Comparison of ENCODE assay signal across 1 cellular context in genomic region chr6:33271098-33271607, GRCh38.
A peak's percentile ranks its signal among the peaks of the same experiment; 100 is the strongest.
TF ChIP-seq lines count a peak whose summit lies in the region.

No MANE protein-coding gene starts in this region.

TF ChIP-seq in GM12878, 131 proteins besides CTCF, POLR2A, EP300 and RAD21 (continues in another document):
- TF ChIP-seq CBFB (IDR thresholded peaks at IDR 0.05; ENCODE audit: low read depth) (peak; percentile 26), MTA2 (IDR thresholded peaks at IDR 0.05; ENCODE audit: low read depth) (no peak), IKZF1 (conservative IDR thresholded peaks at IDR 0.05) (no peak), HCFC1 (IDR thresholded peaks at IDR 0.05; ENCODE audit: low read length) (no peak), MEF2A (IDR thresholded peaks at IDR 0.05; ENCODE audit: insufficient read depth, low read depth, low read length) (no peak), NR2F1 (conservative IDR thresholded peaks at IDR 0.05) (0 out of 2 replicates have a peak, but pooled peaks have one; percentile 62), WRNIP1 (IDR thresholded peaks at IDR 0.05; ENCODE audit: borderline replicate concordance, low read depth, low read length) (peak; percentile 85; the same call in 1 of the 2 replicates), ASH2L (IDR thresholded peaks at IDR 0.05; ENCODE audit: borderline replicate concordance, low read depth) (peak; percentile 43; the same call in 1 of the 2 replicates), NR2C2 (IDR thresholded peaks at IDR 0.05; ENCODE audit: borderline replicate concordance, control insufficient read depth, insufficient read length, low read depth) (no peak), PRDM15 (CRISPR knock-in tag; IDR thresholded peaks at IDR 0.05) (no peak), BACH1 (IDR thresholded peaks at IDR 0.05; ENCODE audit: borderline replicate concordance) (no peak), PAX8 (IDR thresholded peaks at IDR 0.05) (peak; percentile 90; the same call in 1 of the 2 replicates), DPF2 (IDR thresholded peaks at IDR 0.05) (peak; percentile 9; the same call in 1 of the 2 replicates), CHD2 (IDR thresholded peaks at IDR 0.05; ENCODE audit: borderline replicate concordance, low read depth, low read length) (0 out of 2 replicates have a peak, but pooled peaks have one; percentile 11), NFXL1 (IDR thresholded peaks at IDR 0.05; ENCODE audit: borderline replicate concordance) (peak; percentile 77; the same call in 1 of the 2 replicates), ZNF207 (IDR thresholded peaks at IDR 0.05; ENCODE audit: borderline replicate concordance) (no peak), RELA (IDR thresholded peaks at IDR 0.05; ENCODE audit: borderline replicate concordance, partially characterized antibody) (no peak), PAX5 (IDR thresholded peaks at IDR 0.05; ENCODE audit: borderline replicate concordance, low read depth, low read length) (no peak), NKRF (conservative IDR thresholded peaks at IDR 0.05) (peak; percentile 58; the same call in 1 of the 2 replicates), SMAD5 (IDR thresholded peaks at IDR 0.05; ENCODE audit: low read depth) (no peak), EED (IDR thresholded peaks at IDR 0.05; ENCODE audit: low read depth) (no peak), TCF7 (IDR thresholded peaks at IDR 0.05; ENCODE audit: borderline replicate concordance) (no peak), ZBTB4 (CRISPR knock-in tag; IDR thresholded peaks at IDR 0.05) (0 out of 2 replicates have a peak, but pooled peaks have one; percentile 8), ATF3 (IDR thresholded peaks at IDR 0.05; ENCODE audit: borderline replicate concordance, extremely low read depth, low read depth, low read length) (no peak), GATAD2B (conservative IDR thresholded peaks at IDR 0.05; ENCODE audit: low read depth) (peak; percentile 46; the same call in 1 of the 2 replicates)
- TF ChIP-seq, protein P1, sequence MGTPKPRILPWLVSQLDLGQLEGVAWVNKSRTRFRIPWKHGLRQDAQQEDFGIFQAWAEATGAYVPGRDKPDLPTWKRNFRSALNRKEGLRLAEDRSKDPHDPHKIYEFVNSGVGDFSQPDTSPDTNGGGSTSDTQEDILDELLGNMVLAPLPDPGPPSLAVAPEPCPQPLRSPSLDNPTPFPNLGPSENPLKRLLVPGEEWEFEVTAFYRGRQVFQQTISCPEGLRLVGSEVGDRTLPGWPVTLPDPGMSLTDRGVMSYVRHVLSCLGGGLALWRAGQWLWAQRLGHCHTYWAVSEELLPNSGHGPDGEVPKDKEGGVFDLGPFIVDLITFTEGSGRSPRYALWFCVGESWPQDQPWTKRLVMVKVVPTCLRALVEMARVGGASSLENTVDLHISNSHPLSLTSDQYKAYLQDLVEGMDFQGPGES (IDR thresholded peaks at IDR 0.05) = no peak
- TF ChIP-seq, protein P2, sequence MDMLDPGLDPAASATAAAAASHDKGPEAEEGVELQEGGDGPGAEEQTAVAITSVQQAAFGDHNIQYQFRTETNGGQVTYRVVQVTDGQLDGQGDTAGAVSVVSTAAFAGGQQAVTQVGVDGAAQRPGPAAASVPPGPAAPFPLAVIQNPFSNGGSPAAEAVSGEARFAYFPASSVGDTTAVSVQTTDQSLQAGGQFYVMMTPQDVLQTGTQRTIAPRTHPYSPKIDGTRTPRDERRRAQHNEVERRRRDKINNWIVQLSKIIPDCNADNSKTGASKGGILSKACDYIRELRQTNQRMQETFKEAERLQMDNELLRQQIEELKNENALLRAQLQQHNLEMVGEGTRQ (IDR thresholded peaks at IDR 0.05; ENCODE audit: borderline replicate concordance, low read depth, low read length) = no peak
- TF ChIP-seq, protein P3, sequence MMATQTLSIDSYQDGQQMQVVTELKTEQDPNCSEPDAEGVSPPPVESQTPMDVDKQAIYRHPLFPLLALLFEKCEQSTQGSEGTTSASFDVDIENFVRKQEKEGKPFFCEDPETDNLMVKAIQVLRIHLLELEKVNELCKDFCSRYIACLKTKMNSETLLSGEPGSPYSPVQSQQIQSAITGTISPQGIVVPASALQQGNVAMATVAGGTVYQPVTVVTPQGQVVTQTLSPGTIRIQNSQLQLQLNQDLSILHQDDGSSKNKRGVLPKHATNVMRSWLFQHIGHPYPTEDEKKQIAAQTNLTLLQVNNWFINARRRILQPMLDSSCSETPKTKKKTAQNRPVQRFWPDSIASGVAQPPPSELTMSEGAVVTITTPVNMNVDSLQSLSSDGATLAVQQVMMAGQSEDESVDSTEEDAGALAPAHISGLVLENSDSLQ (IDR thresholded peaks at IDR 0.05) = no peak
- TF ChIP-seq, protein P4, sequence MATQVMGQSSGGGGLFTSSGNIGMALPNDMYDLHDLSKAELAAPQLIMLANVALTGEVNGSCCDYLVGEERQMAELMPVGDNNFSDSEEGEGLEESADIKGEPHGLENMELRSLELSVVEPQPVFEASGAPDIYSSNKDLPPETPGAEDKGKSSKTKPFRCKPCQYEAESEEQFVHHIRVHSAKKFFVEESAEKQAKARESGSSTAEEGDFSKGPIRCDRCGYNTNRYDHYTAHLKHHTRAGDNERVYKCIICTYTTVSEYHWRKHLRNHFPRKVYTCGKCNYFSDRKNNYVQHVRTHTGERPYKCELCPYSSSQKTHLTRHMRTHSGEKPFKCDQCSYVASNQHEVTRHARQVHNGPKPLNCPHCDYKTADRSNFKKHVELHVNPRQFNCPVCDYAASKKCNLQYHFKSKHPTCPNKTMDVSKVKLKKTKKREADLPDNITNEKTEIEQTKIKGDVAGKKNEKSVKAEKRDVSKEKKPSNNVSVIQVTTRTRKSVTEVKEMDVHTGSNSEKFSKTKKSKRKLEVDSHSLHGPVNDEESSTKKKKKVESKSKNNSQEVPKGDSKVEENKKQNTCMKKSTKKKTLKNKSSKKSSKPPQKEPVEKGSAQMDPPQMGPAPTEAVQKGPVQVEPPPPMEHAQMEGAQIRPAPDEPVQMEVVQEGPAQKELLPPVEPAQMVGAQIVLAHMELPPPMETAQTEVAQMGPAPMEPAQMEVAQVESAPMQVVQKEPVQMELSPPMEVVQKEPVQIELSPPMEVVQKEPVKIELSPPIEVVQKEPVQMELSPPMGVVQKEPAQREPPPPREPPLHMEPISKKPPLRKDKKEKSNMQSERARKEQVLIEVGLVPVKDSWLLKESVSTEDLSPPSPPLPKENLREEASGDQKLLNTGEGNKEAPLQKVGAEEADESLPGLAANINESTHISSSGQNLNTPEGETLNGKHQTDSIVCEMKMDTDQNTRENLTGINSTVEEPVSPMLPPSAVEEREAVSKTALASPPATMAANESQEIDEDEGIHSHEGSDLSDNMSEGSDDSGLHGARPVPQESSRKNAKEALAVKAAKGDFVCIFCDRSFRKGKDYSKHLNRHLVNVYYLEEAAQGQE (IDR thresholded peaks at IDR 0.05; ENCODE audit: low read depth, low read length) = no peak
- TF ChIP-seq, protein P5, sequence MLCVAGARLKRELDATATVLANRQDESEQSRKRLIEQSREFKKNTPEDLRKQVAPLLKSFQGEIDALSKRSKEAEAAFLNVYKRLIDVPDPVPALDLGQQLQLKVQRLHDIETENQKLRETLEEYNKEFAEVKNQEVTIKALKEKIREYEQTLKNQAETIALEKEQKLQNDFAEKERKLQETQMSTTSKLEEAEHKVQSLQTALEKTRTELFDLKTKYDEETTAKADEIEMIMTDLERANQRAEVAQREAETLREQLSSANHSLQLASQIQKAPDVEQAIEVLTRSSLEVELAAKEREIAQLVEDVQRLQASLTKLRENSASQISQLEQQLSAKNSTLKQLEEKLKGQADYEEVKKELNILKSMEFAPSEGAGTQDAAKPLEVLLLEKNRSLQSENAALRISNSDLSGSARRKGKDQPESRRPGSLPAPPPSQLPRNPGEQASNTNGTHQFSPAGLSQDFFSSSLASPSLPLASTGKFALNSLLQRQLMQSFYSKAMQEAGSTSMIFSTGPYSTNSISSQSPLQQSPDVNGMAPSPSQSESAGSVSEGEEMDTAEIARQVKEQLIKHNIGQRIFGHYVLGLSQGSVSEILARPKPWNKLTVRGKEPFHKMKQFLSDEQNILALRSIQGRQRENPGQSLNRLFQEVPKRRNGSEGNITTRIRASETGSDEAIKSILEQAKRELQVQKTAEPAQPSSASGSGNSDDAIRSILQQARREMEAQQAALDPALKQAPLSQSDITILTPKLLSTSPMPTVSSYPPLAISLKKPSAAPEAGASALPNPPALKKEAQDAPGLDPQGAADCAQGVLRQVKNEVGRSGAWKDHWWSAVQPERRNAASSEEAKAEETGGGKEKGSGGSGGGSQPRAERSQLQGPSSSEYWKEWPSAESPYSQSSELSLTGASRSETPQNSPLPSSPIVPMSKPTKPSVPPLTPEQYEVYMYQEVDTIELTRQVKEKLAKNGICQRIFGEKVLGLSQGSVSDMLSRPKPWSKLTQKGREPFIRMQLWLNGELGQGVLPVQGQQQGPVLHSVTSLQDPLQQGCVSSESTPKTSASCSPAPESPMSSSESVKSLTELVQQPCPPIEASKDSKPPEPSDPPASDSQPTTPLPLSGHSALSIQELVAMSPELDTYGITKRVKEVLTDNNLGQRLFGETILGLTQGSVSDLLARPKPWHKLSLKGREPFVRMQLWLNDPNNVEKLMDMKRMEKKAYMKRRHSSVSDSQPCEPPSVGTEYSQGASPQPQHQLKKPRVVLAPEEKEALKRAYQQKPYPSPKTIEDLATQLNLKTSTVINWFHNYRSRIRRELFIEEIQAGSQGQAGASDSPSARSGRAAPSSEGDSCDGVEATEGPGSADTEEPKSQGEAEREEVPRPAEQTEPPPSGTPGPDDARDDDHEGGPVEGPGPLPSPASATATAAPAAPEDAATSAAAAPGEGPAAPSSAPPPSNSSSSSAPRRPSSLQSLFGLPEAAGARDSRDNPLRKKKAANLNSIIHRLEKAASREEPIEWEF (IDR thresholded peaks at IDR 0.05; ENCODE audit: insufficient replicate concordance, low read depth, low read length) = peak; percentile 38
